ENCODE assay signal across 1 cellular context in the genomic region with DNA sequence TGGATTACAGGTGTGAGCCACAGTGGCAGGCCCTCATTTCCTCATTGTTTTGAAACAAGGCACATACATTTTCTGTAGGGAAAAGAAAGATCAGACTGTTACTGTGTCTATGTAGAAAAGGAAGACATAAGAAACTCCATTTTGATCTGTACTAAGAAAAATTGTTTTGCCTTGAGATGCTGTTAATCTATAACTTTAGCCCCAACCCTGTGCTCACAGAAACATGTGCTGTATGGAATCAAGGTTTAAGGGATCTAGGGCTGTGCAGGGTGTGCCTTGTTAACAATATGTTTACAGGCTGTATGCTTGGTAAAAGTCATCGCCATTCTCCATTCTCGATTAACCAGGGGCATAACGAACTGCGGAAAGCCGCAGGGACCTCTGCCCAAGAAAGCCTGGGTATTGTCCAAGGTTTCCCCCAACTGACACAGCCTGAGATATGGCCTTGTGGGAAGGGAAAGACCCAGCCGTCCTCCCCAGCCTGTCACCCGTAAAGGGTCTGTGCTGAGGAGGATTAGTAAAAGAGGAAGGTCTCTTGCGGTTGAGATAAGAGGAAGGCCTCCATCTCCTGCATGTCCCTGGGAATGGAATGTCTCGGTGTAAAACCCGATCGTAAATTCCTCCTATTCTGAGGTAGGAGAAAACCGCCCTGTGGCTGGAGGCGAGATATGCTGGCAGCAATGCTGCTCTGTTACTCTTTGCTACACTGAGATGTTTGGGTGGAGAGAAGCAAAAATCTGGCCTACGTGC.
TF ChIP-seq lines count a peak whose summit lies in the region.

No MANE protein-coding gene starts in this region.

TF ChIP-seq in GM12878, 131 proteins besides CTCF, POLR2A, EP300 and RAD21:
- TF ChIP-seq, protein P1, sequence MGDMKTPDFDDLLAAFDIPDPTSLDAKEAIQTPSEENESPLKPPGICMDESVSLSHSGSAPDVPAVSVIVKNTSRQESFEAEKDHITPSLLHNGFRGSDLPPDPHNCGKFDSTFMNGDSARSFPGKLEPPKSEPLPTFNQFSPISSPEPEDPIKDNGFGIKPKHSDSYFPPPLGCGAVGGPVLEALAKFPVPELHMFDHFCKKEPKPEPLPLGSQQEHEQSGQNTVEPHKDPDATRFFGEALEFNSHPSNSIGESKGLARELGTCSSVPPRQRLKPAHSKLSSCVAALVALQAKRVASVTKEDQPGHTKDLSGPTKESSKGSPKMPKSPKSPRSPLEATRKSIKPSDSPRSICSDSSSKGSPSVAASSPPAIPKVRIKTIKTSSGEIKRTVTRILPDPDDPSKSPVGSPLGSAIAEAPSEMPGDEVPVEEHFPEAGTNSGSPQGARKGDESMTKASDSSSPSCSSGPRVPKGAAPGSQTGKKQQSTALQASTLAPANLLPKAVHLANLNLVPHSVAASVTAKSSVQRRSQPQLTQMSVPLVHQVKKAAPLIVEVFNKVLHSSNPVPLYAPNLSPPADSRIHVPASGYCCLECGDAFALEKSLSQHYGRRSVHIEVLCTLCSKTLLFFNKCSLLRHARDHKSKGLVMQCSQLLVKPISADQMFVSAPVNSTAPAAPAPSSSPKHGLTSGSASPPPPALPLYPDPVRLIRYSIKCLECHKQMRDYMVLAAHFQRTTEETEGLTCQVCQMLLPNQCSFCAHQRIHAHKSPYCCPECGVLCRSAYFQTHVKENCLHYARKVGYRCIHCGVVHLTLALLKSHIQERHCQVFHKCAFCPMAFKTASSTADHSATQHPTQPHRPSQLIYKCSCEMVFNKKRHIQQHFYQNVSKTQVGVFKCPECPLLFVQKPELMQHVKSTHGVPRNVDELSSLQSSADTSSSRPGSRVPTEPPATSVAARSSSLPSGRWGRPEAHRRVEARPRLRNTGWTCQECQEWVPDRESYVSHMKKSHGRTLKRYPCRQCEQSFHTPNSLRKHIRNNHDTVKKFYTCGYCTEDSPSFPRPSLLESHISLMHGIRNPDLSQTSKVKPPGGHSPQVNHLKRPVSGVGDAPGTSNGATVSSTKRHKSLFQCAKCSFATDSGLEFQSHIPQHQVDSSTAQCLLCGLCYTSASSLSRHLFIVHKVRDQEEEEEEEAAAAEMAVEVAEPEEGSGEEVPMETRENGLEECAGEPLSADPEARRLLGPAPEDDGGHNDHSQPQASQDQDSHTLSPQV (IDR thresholded peaks at IDR 0.05) = 0 out of 2 replicates have a peak, but pooled peaks have one; percentile 34
- TF ChIP-seq RUNX3 (IDR thresholded peaks at IDR 0.05; ENCODE audit: low read length) (0 out of 2 replicates have a peak, but pooled peaks have one; percentile 6), SPI1 (IDR thresholded peaks at IDR 0.05; ENCODE audit: borderline replicate concordance, insufficient read depth, low read depth, low read length) (peak; percentile 16; the same call in 1 of the 2 replicates)
